ENCODE assay signal across 1 cellular context in the genomic region with DNA sequence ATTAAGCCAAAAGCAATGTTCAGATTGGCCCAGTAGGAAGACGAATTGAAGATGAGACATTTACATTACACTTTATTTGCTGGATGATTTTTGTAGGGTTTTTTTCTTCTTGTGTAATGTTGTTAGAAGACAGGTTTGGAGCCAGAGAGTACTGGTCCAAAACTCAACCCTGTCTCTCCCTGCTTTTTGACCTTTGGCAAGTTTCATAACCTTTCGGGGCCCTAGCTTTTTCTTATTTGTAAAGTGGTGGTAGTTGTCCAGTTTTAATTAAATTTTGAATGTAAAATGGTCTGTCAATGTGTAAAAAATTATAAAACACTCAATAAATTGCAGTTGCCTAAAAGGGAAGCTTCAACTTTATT.
TF ChIP-seq lines count a peak whose summit lies in the region.

No MANE protein-coding gene starts in this region.

TF ChIP-seq in IMR-90, 13 proteins besides CTCF, POLR2A, EP300 and RAD21:
- TF ChIP-seq RCOR1 (IDR thresholded peaks at IDR 0.05; ENCODE audit: insufficient replicate concordance, low read length), result no peak
- TF ChIP-seq MAFK (IDR thresholded peaks at IDR 0.05; ENCODE audit: low read depth, low read length), result no peak
- TF ChIP-seq, protein P1, sequence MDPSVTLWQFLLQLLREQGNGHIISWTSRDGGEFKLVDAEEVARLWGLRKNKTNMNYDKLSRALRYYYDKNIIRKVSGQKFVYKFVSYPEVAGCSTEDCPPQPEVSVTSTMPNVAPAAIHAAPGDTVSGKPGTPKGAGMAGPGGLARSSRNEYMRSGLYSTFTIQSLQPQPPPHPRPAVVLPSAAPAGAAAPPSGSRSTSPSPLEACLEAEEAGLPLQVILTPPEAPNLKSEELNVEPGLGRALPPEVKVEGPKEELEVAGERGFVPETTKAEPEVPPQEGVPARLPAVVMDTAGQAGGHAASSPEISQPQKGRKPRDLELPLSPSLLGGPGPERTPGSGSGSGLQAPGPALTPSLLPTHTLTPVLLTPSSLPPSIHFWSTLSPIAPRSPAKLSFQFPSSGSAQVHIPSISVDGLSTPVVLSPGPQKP (IDR thresholded peaks at IDR 0.05; ENCODE audit: borderline replicate concordance, low read depth, low read length), result no peak
- TF ChIP-seq BHLHE40 (IDR thresholded peaks at IDR 0.05; ENCODE audit: low read depth, low read length), result no peak
- TF ChIP-seq, protein P2, sequence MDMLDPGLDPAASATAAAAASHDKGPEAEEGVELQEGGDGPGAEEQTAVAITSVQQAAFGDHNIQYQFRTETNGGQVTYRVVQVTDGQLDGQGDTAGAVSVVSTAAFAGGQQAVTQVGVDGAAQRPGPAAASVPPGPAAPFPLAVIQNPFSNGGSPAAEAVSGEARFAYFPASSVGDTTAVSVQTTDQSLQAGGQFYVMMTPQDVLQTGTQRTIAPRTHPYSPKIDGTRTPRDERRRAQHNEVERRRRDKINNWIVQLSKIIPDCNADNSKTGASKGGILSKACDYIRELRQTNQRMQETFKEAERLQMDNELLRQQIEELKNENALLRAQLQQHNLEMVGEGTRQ (IDR thresholded peaks at IDR 0.05; ENCODE audit: low read depth, low read length), result no peak
- TF ChIP-seq FOS (IDR thresholded peaks at IDR 0.05; ENCODE audit: low read depth, low read length), result no peak
- TF ChIP-seq MXI1 (IDR thresholded peaks at IDR 0.05; ENCODE audit: borderline replicate concordance, low read depth, low read length), result no peak
- no peak for TF ChIP-seq SMC3 (IDR thresholded peaks at IDR 0.05; ENCODE audit: low read depth, low read length)
- no peak for TF ChIP-seq CEBPB (IDR thresholded peaks at IDR 0.05; ENCODE audit: low read depth, low read length)
- TF ChIP-seq CHD1 (IDR thresholded peaks at IDR 0.05; ENCODE audit: low read depth, low read length), result no peak
- no peak for TF ChIP-seq NFE2L2 (IDR thresholded peaks at IDR 0.05; ENCODE audit: low read depth, low read length)
- TF ChIP-seq MAZ (IDR thresholded peaks at IDR 0.05; ENCODE audit: borderline replicate concordance, low read depth, low read length), result no peak
- TF ChIP-seq RFX5 (IDR thresholded peaks at IDR 0.05; ENCODE audit: low read depth, low read length), result no peak
